In the genomic region with DNA sequence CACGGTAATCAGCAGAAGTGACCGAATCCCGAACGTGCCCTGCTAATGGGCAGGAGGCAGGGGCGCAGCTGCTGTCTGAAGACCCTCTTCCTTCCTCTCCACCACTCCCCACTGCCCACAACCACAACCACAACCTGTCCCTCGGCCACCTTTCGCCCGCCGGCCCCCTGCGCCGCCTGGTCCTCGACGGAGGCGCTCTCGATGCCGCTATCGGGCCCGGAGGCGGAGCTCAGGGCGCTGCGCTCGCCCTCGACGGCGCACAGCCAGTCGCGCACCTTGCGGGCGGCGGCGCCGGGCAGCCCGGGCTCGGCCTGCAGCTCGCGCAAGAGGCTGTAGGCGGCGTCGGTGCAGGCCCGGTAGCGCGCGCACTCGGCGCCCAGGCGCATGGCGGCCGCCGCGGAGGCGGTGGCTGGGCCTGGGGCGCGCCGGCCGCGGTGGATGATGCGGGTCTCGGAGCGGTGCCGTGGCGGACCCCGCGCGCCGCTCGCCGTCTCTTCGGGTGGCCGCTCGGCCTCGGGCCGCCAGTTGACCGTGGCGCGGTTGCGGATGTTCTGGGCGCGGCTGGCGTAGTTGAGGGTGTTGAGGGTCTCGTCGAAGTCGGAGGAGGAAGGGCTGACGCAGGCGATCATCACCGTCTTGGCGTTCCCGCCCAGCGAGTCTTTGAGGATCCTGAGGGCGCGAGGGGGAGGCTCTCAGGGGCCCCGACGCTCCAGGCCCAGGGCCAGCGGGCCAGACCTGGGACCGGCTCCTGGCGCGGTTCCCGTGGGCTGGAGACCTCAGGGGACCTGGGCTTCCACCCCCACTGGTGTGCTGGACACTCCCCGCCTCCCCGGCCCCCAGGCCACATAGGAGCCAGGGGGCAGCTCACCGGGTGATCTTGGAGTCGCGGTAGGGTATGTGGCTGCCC, we compare ENCODE assay signal across 23 cellular contexts. TPM values are rescaled to one million over a fixed set of nuclear protein-coding genes. Genes with fewer than 3 reads are reported as not detected.
"Had no signal": no experiment of that assay in that cellular context is flagged by ENCODE, and none has a peak within 500 bp of the region (broad histone marks: within the 10 kb centered on the region; RNA-seq: fewer than 3 reads in every experiment).

No MANE protein-coding gene starts in this region.

- H3K36me3 Mint-ChIP-seq: activated naive CD8-positive, alpha-beta T cell treated with anti-CD3 and anti-CD28 coated beads, Interleukin-2, amount 10 ng/mL, durations not matched to agents 7 days and 5 days; natural killer cell treated with Interleukin-12 subunit alpha and Interleukin-12 subunit beta and Interleukin-15 and Interleukin-18, amount 100 ng/mL, for 72 hours; stimulated activated naive B cell treated with anti-CD40 and anti-IgM and Interleukin-4, amounts not matched to agents 10 μg/mL and 1 μg/mL and 100 μg/mL, for 72 hours had no signal

- H3K9me3 Mint-ChIP-seq: activated naive CD8-positive, alpha-beta T cell treated with anti-CD3 and anti-CD28 coated beads, Interleukin-2, amount 10 ng/mL, durations not matched to agents 7 days and 5 days; mesothelial cell of epicardium; natural killer cell treated with Interleukin-12 subunit alpha and Interleukin-12 subunit beta and Interleukin-15 and Interleukin-18, amount 100 ng/mL, for 72 hours; stimulated activated naive B cell treated with anti-CD40 and anti-IgM and Interleukin-4, amounts not matched to agents 10 μg/mL and 1 μg/mL and 100 μg/mL, for 72 hours had no signal

- H2AFZ ChIP-seq: parathyroid adenoma had no signal

- FAIRE-seq: islet of Langerhans had no signal

- H3K9ac ChIP-seq: parathyroid adenoma had no signal

- H3K9me3 ChIP-seq: body of pancreas, colonic mucosa, lower lobe of right lung, neutrophil, spleen, transverse colon had no signal

- H3K36me3 ChIP-seq: colonic mucosa, lower lobe of right lung, neutrophil, spleen, transverse colon had no signal

- ATAC-seq: body of pancreas had no signal

- H3K4me3 Mint-ChIP-seq: activated naive CD8-positive, alpha-beta T cell treated with anti-CD3 and anti-CD28 coated beads, Interleukin-2, amount 10 ng/mL, durations not matched to agents 7 days and 5 days; mesothelial cell of epicardium; natural killer cell treated with Interleukin-12 subunit alpha and Interleukin-12 subunit beta and Interleukin-15 and Interleukin-18, amount 100 ng/mL, for 72 hours; stimulated activated naive B cell treated with anti-CD40 and anti-IgM and Interleukin-4, amounts not matched to agents 10 μg/mL and 1 μg/mL and 100 μg/mL, for 72 hours had no signal

- H3K27ac Mint-ChIP-seq: activated naive CD8-positive, alpha-beta T cell treated with anti-CD3 and anti-CD28 coated beads, Interleukin-2, amount 10 ng/mL, durations not matched to agents 7 days and 5 days; mesothelial cell of epicardium; stimulated activated naive B cell treated with anti-CD40 and anti-IgM and Interleukin-4, amounts not matched to agents 10 μg/mL and 1 μg/mL and 100 μg/mL, for 72 hours had no signal

- DNase-seq: activated CD4-positive, CD25-positive, alpha-beta regulatory T cell treated with anti-CD3 and anti-CD28 coated beads, Interleukin-2, amount 50 U/mL, for 72 hours; activated CD8-positive, alpha-beta memory T cell treated with anti-CD3 and anti-CD28 coated beads for 24 hours; activated naive CD4-positive, alpha-beta T cell treated with Interleukin-2 at 50 U/mL for 16 hours; activated naive CD8-positive, alpha-beta T cell treated with anti-CD3 and anti-CD28 coated beads, Interleukin-2, amount 10 ng/mL, durations not matched to agents 7 days and 5 days; body of pancreas; colonic mucosa; erythroblast; foreskin melanocyte; glutamatergic neuron; hippocampal formation; left colon; lower lobe of right lung; spleen; stimulated activated CD4-positive, alpha-beta T cell treated with anti-CD3 and anti-CD28 coated beads, Interleukin-4, amount 100 ng/mL, for 4 hours; stimulated activated naive B cell treated with anti-CD40 and anti-IgM and Interleukin-4, amounts not matched to agents 10 μg/mL and 1 μg/mL and 100 μg/mL, for 72 hours; T-helper 1 cell; T-helper 9 cell; transverse colon had no signal

- H3K4me1 Mint-ChIP-seq: activated naive CD8-positive, alpha-beta T cell treated with anti-CD3 and anti-CD28 coated beads, Interleukin-2, amount 10 ng/mL, durations not matched to agents 7 days and 5 days had no signal

- H3K4me1 ChIP-seq: colonic mucosa, lower lobe of right lung, parathyroid adenoma had no signal

- H3K4me3 ChIP-seq: body of pancreas, colonic mucosa, lower lobe of right lung, spleen, transverse colon had no signal

- H3K79me2 ChIP-seq: parathyroid adenoma had no signal

- H3K27ac ChIP-seq: body of pancreas, colonic mucosa, lower lobe of right lung, neutrophil, parathyroid adenoma, spleen, transverse colon had no signal

- H3K27me3 ChIP-seq: body of pancreas, colonic mucosa, transverse colon had no signal

RNA-seq across cellular contexts. Expression of a gene that starts 42.3 kb away (rescaled TPM):
- total RNA-seq: activated naive CD8-positive, alpha-beta T cell treated with anti-CD3 and anti-CD28 coated beads, Interleukin-2, amount 10 ng/mL, durations not matched to agents 7 days and 5 days; left colon; natural killer cell treated with Interleukin-12 subunit alpha and Interleukin-12 subunit beta and Interleukin-15 and Interleukin-18, amount 100 ng/mL, for 72 hours; spleen; transverse colon had no signal
